Comparison of ENCODE assay signal across 9 cellular contexts in genomic region chr1:199173356-199173755, GRCh38.
DNase-seq lines count a peak whose midpoint lies in the region; ATAC-seq and TF ChIP-seq lines count a peak whose summit lies in the region.
"Had no signal": no experiment of that assay in that cellular context is flagged by ENCODE, and none has a peak within 500 bp of the region (broad histone marks: within the 10 kb centered on the region; RNA-seq: fewer than 3 reads in every experiment).

No MANE protein-coding gene starts in this region.

- no peaks in the 10 kb centered on the region for H3K36me3 Mint-ChIP-seq in CD4-positive, alpha-beta T cell (ENCODE audit: low read depth)
- no peaks in the 10 kb centered on the region for H3K36me3 Mint-ChIP-seq in activated naive CD8-positive, alpha-beta T cell
- no peaks in the 10 kb centered on the region for H3K36me3 Mint-ChIP-seq in endodermal cell (ENCODE audit: low read depth)

- ATAC-seq in CD4-positive, alpha-beta T cell (ENCODE audit: poor library complexity) = peak; percentile 75
- peak; percentile 97 for ATAC-seq in GM19395 (IDR thresholded peaks at IDR 0.05; ENCODE audit: unreplicated experiment)
- peak; percentile 96 for ATAC-seq in HG03354 (IDR thresholded peaks at IDR 0.05; ENCODE audit: poor library complexity, severe bottlenecking, unreplicated experiment)

- no peaks in the 10 kb centered on the region for H3K27me3 ChIP-seq in CD4-positive, alpha-beta T cell (ENCODE audit: control insufficient read depth, insufficient read depth, low read length)
- no peaks in the 10 kb centered on the region for H3K27me3 ChIP-seq in endodermal cell (ENCODE audit: control insufficient read depth, insufficient read depth, low read length, poor library complexity, severe bottlenecking)
- H3K27me3 ChIP-seq: cardiac muscle cell had no signal

- CTCF ChIA-PET in CD4-positive, alpha-beta T cell (lab: Charles Lee) = interaction anchor here (0.9 kb wide), 1 partner anchor 11 kb away, joined by 4 read pairs; no protein-coding TSS in a partner anchor

- no peaks in the 10 kb centered on the region for H3K9me3 ChIP-seq in CD4-positive, alpha-beta T cell (ENCODE audit: control insufficient read depth, low read length)
- H3K9me3 ChIP-seq in endodermal cell (ENCODE audit: control insufficient read depth, low read length) = no peaks in the 10 kb centered on the region

- TF ChIP-seq CTCF in CD4-positive, alpha-beta T cell (IDR thresholded peaks at IDR 0.05) = no peak
- TF ChIP-seq CTCF in endodermal cell (conservative IDR thresholded peaks at IDR 0.05) = no peak

- DNase-seq in CD4-positive, alpha-beta T cell = no peak
- DNase-seq in NCI-H1436 (lab: John Stamatoyannopoulos, UW) (no peak), endodermal cell (no peak), NCI-H1694 treated with DMSO at 0.1 percent for 48 hours (lab: John Stamatoyannopoulos, UW) (no peak), DMS53 treated with DMSO at 0.1 percent for 48 hours (lab: John Stamatoyannopoulos, UW; ENCODE audit: unreplicated experiment) (no peak)

- peaks cover 50% of the 10 kb centered on the region for H3K4me1 Mint-ChIP-seq in CD4-positive, alpha-beta T cell (ENCODE audit: low read depth)
- peaks cover 47% of the 10 kb centered on the region for H3K4me1 Mint-ChIP-seq in activated naive CD8-positive, alpha-beta T cell (ENCODE audit: low read depth)
- H3K4me1 Mint-ChIP-seq in endodermal cell = peaks cover 5% of the 10 kb centered on the region

- H3K27ac Mint-ChIP-seq in CD4-positive, alpha-beta T cell = peak overlapping the region; percentile 72
- peak overlapping the region; percentile 52 for H3K27ac Mint-ChIP-seq in activated naive CD8-positive, alpha-beta T cell
- H3K27ac Mint-ChIP-seq in endodermal cell = no peak overlapping the region

- H3K4me3 ChIP-seq in endodermal cell (ENCODE audit: low read length) = no peak overlapping the region
- H3K4me3 ChIP-seq: cardiac muscle cell had no signal

- H3K4me3 Mint-ChIP-seq in CD4-positive, alpha-beta T cell = no peak overlapping the region
- no peak overlapping the region for H3K4me3 Mint-ChIP-seq in activated naive CD8-positive, alpha-beta T cell
- no peak overlapping the region for H3K4me3 Mint-ChIP-seq in endodermal cell

- intact Hi-C loops in CD4-positive, alpha-beta T cell (cut with DNase I, micrococcal nuclease) = no loop called here

- H3K27me3 Mint-ChIP-seq in CD4-positive, alpha-beta T cell = no peaks in the 10 kb centered on the region
- H3K27me3 Mint-ChIP-seq in activated naive CD8-positive, alpha-beta T cell = peaks cover 2% of the 10 kb centered on the region
- H3K27me3 Mint-ChIP-seq in endodermal cell (ENCODE audit: insufficient read depth) = no peaks in the 10 kb centered on the region

- H3K36me3 ChIP-seq in endodermal cell (ENCODE audit: control insufficient read depth, insufficient read depth, low read length) = no peaks in the 10 kb centered on the region
- H3K36me3 ChIP-seq: cardiac muscle cell had no signal

- no peaks in the 10 kb centered on the region for H3K4me1 ChIP-seq in endodermal cell (ENCODE audit: control insufficient read depth, insufficient read depth, low read length)

- no peak overlapping the region for H3K9ac ChIP-seq in endodermal cell (ENCODE audit: extremely low read depth, low read length, poor library complexity, severe bottlenecking)

- no peaks in the 10 kb centered on the region for H3K9me3 Mint-ChIP-seq in CD4-positive, alpha-beta T cell
- H3K9me3 Mint-ChIP-seq in activated naive CD8-positive, alpha-beta T cell (ENCODE audit: low read depth) = no peaks in the 10 kb centered on the region
- no peaks in the 10 kb centered on the region for H3K9me3 Mint-ChIP-seq in endodermal cell

- POLR2A ChIA-PET in CD4-positive, alpha-beta T cell (lab: Charles Lee) = interaction anchor here (0.9 kb wide), 1 partner anchor 1129 kb away, joined by 3 read pairs; no protein-coding TSS in a partner anchor

- no peak overlapping the region for H3K27ac ChIP-seq in CD4-positive, alpha-beta T cell (ENCODE audit: low read depth, low read length)
- no peak overlapping the region for H3K27ac ChIP-seq in endodermal cell (ENCODE audit: low read depth, low read length)
- H3K27ac ChIP-seq: cardiac muscle cell had no signal
